8 cellular contexts compared by ENCODE assay signal in genomic region chr22:37498289-37498909, GRCh38. TPM values are rescaled to one million over a fixed set of nuclear protein-coding genes. Genes with fewer than 3 reads are reported as not detected.
DNase-seq lines count a peak whose midpoint lies in the region; ATAC-seq and TF ChIP-seq lines count a peak whose summit lies in the region.

No MANE protein-coding gene starts in this region.

- no peak overlapping the region for H3K4me3 Mint-ChIP-seq in CD4-positive, alpha-beta memory T cell
- no peak overlapping the region for H3K4me3 Mint-ChIP-seq in WTC11

- intact Hi-C loops in CD4-positive, alpha-beta memory T cell (cut with micrococcal nuclease): loop anchor here (1.0 kb wide), 2 partner anchors 26 to 181 kb away; no protein-coding TSS in a partner anchor

- peak; percentile 92 for ATAC-seq in WTC11
- no peak for ATAC-seq in GM18873 (IDR thresholded peaks at IDR 0.05; ENCODE audit: low FRiP score, unreplicated experiment)
- no peak for ATAC-seq in omental fat pad (ENCODE audit: low FRiP score)

- no peaks in the 10 kb centered on the region for H3K36me3 ChIP-seq in CD4-positive, alpha-beta memory T cell (ENCODE audit: insufficient read depth, low read length)
- peaks cover 32% of the 10 kb centered on the region for H3K36me3 ChIP-seq in osteoblast (ENCODE audit: insufficient read depth, low read length)

- DNase-seq in CD4-positive, alpha-beta memory T cell: peak; percentile 68 to 72 (median 70)
- DNase-seq in HFF-Myc (ENCODE audit: extremely low read depth, low read depth): no peak
- peak; percentile 90 for DNase-seq in WTC11 (ENCODE audit: low spot score)
- peak; percentile 66 for DNase-seq in central memory CD4-positive, alpha-beta T cell
- no peak for DNase-seq in osteoblast (ENCODE audit: insufficient read length, low spot score, missing footprints)
- no peak for DNase-seq in H4 (ENCODE audit: low spot score)
- no peak for DNase-seq in omental fat pad (ENCODE audit: low spot score)

- TF ChIP-seq CTCF in HFF-Myc (IDR thresholded peaks at IDR 0.05; ENCODE audit: low read depth, low read length, missing control alignments) (peak; percentile 56), WTC11 (IDR thresholded peaks at IDR 0.05) (peak; percentile 78), osteoblast (IDR thresholded peaks at IDR 0.05; ENCODE audit: extremely low read depth, low read depth, low read length) (peak; percentile 22), omental fat pad (IDR thresholded peaks at IDR 0.05) (no peak)

- H2AFZ ChIP-seq in osteoblast (ENCODE audit: low read length): no peak overlapping the region

- H3K4me2 ChIP-seq in osteoblast (ENCODE audit: insufficient read depth, low read length): no peak overlapping the region

- POLR2A ChIA-PET in CD4-positive, alpha-beta memory T cell (lab: Charles Lee; ENCODE audit: partially characterized antibody): interaction anchor here (1.0 to 3.0 kb wide), 3 partner anchors 13 to 26 kb away, joined by 3 to 24 read pairs (median 4); partner anchors contain the start of gene MFNG
- POLR2A ChIA-PET in WTC11 (lab: Charles Lee): no interaction called here

- no peaks in the 10 kb centered on the region for H3K9me3 ChIP-seq in CD4-positive, alpha-beta memory T cell (ENCODE audit: control insufficient read depth in 1 of 2, low read length in 2 of 2)
- H3K9me3 ChIP-seq in osteoblast (ENCODE audit: low read depth, low read length): no peaks in the 10 kb centered on the region

- no peak overlapping the region for H3K27ac Mint-ChIP-seq in CD4-positive, alpha-beta memory T cell
- H3K27ac Mint-ChIP-seq in WTC11: no peak overlapping the region

- no peaks in the 10 kb centered on the region for H3K27me3 Mint-ChIP-seq in CD4-positive, alpha-beta memory T cell
- H3K27me3 Mint-ChIP-seq in WTC11 (ENCODE audit: low read depth): no peaks in the 10 kb centered on the region

- H3K79me2 ChIP-seq in osteoblast (ENCODE audit: insufficient read depth, low read length): no peaks in the 10 kb centered on the region

- H3K9me3 Mint-ChIP-seq in CD4-positive, alpha-beta memory T cell: no peaks in the 10 kb centered on the region
- H3K9me3 Mint-ChIP-seq in WTC11: no peaks in the 10 kb centered on the region

- no peak overlapping the region for H3K27ac ChIP-seq in CD4-positive, alpha-beta memory T cell (ENCODE audit: low read depth, low read length)
- H3K27ac ChIP-seq in osteoblast (ENCODE audit: low read depth, low read length): no peak overlapping the region

- CTCF ChIA-PET in CD4-positive, alpha-beta memory T cell (lab: Charles Lee; ENCODE audit: partially characterized antibody): interaction anchor here (0.7 to 14.4 kb wide), 17 partner anchors 8 to 239 kb away, joined by 3 to 185 read pairs (median 4); partner anchors contain the start of gene MFNG
- CTCF ChIA-PET in WTC11 (lab: Charles Lee): interaction anchor here (0.5 to 5.6 kb wide), 24 partner anchors 10 to 231 kb away, joined by 3 to 104 read pairs (median 4); partner anchors contain the start of genes LGALS2 and MFNG

- peaks cover 3% of the 10 kb centered on the region for H3K27me3 ChIP-seq in CD4-positive, alpha-beta memory T cell (ENCODE audit: insufficient read depth, low read length)
- H3K27me3 ChIP-seq in osteoblast (ENCODE audit: insufficient read depth, low read length): no peaks in the 10 kb centered on the region

- peaks cover 6% of the 10 kb centered on the region for H4K20me1 ChIP-seq in osteoblast (ENCODE audit: insufficient read depth, low read length)

- peaks cover 19% of the 10 kb centered on the region for H3K4me1 ChIP-seq in CD4-positive, alpha-beta memory T cell (ENCODE audit: insufficient read depth, low read length)
- peaks cover 28% of the 10 kb centered on the region for H3K4me1 ChIP-seq in osteoblast (ENCODE audit: insufficient read depth, low read length)

- no peaks in the 10 kb centered on the region for H3K36me3 Mint-ChIP-seq in CD4-positive, alpha-beta memory T cell
- no peaks in the 10 kb centered on the region for H3K36me3 Mint-ChIP-seq in WTC11

- H3K4me3 ChIP-seq in CD4-positive, alpha-beta memory T cell (ENCODE audit: low read length in 2 of 2): no peak overlapping the region
- no peak overlapping the region for H3K4me3 ChIP-seq in HFF-Myc (replicated peaks; ENCODE audit: low read depth, low read length)
- no peak overlapping the region for H3K4me3 ChIP-seq in osteoblast (ENCODE audit: insufficient read depth, low read length)

- H3K4me1 Mint-ChIP-seq in CD4-positive, alpha-beta memory T cell: peaks cover 8 to 25% (median 16%) of the 10 kb centered on the region in 4 donors
- H3K4me1 Mint-ChIP-seq in WTC11: peaks cover 34% of the 10 kb centered on the region

TF ChIP-seq in WTC11, 78 proteins besides CTCF, POLR2A, EP300 and RAD21:
- TF ChIP-seq HMGA2 (CRISPR knock-in tag; IDR thresholded peaks at IDR 0.05) (no peak), MAX (CRISPR knock-in tag; IDR thresholded peaks at IDR 0.05) (peak; percentile 39; the same call in 1 of the 2 replicates), USF1 (CRISPR knock-in tag; IDR thresholded peaks at IDR 0.05) (no peak), FOXK1 (CRISPR knock-in tag; IDR thresholded peaks at IDR 0.05) (0 out of 2 replicates have a peak, but pooled peaks have one; percentile 23), SP1 (CRISPR knock-in tag; conservative IDR thresholded peaks at IDR 0.05) (peak; percentile 57; the same call in 1 of the 2 replicates), ZMAT4 (CRISPR knock-in tag; IDR thresholded peaks at IDR 0.05) (no peak), CREB1 (CRISPR knock-in tag; IDR thresholded peaks at IDR 0.05) (no peak), ATF3 (CRISPR knock-in tag; conservative IDR thresholded peaks at IDR 0.05) (no peak), CREM (CRISPR knock-in tag; IDR thresholded peaks at IDR 0.05) (no peak)

RNA-seq across cellular contexts. Expression of gene MFNG, which starts 12.2 kb away (rescaled TPM):
- total RNA-seq in CD4-positive, alpha-beta memory T cell: 100 to 1,000 TPM; 213 to 218 TPM
- polyA plus RNA-seq in CD4-positive, alpha-beta memory T cell: 100 to 1,000 TPM; 339 to 441 TPM
- total RNA-seq in WTC11 (2021): 3.2 to 4.8 TPM (median 3.7 TPM) in 3 replicates
- total RNA-seq in osteoblast: 0.29 and 0.72 TPM in 2 replicates
- total RNA-seq in H4 (2014; rRNA removed; shearing (Covaris generic)): 0.08 TPM in 1 of 2 replicates, not detected in the other
- total RNA-seq in omental fat pad: 10 to 100 TPM; 16.0 to 64.2 (median 35.7) TPM

RNA-seq across cellular contexts. Expression of gene CARD10, which starts 20.8 kb away (rescaled TPM):
- total RNA-seq in CD4-positive, alpha-beta memory T cell: under 1 TPM; 0.42 to 0.61 TPM
- polyA plus RNA-seq in CD4-positive, alpha-beta memory T cell: not detected
- total RNA-seq in WTC11 (2021) (14.6 to 17.5 TPM (median 16.0 TPM) in 3 replicates), osteoblast (11.9 and 12.7 TPM in 2 replicates), omental fat pad (10 to 100 TPM in 1 of 4 donors, 1 to 10 TPM in 3; 2.5 to 18.8 (median 4.8) TPM)
- total RNA-seq in H4 (2014; rRNA removed; shearing (Covaris generic)): 2.8 and 3.9 TPM in 2 replicates

Comparison
In these comparisons a context has a peak if more than half of its experiments do, and no peak if none do; other contexts are left out.
1. DNase-seq: peak in CD4-positive, alpha-beta memory T cell (5 of 5), WTC11 (single experiment) and central memory CD4-positive, alpha-beta T cell (single experiment); none in HFF-Myc (single experiment), osteoblast (single experiment), H4 (single experiment) and omental fat pad (single experiment).
2. CTCF ChIP-seq: peak in HFF-Myc (single experiment), WTC11 (single experiment) and osteoblast (single experiment); none in omental fat pad (0 of 3).